Comparison of ENCODE assay signal across 10 cellular contexts in the genomic region with DNA sequence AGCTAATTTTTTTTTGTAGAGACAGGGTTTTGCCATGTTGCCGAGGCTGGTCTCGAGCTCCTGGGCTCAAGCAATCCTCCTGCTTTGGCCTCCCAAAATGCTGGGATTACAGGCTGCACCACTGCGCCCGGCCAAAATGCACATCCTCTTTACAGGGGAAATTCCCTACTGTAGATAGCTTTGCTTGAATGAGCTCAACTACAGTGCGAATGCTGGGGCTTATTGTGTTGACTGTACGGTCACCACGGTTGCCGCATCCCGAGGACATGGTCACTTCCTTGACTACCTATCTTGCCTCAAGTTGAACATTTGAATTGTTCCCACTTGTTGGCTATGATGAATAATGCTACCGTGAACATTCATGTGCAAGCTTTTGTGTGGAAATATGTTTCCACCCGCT. TPM values are rescaled to one million over a fixed set of nuclear protein-coding genes. Genes with fewer than 3 reads are reported as not detected.
"Had no signal": no experiment of that assay in that cellular context is flagged by ENCODE, and none has a peak within 500 bp of the region (broad histone marks: within the 10 kb centered on the region; RNA-seq: fewer than 3 reads in every experiment).

No MANE protein-coding gene starts in this region.

- H3K9me3 Mint-ChIP-seq: GM23338, H9 had no signal

- DNase-seq: H9, HCEC 1CT, IMR-90, KG1 had no signal

- H3K4me2 ChIP-seq: GM23338 had no signal

- H2AFZ ChIP-seq: GM23338 had no signal

- H3K4me3 Mint-ChIP-seq: GM23338, H9 had no signal

- H3K4me3 ChIP-seq: GM23338, K562 had no signal

- FAIRE-seq: H1, H54, HTR-8/SVneo, K562 had no signal

- H3K27ac Mint-ChIP-seq: GM23338 had no signal

- ATAC-seq: GM23338, K562 had no signal

RNA-seq across cellular contexts. Expression of gene SLC51B, which starts 10.5 kb away (rescaled TPM):
- total RNA-seq: GM23338, H1, H9, IMR-90, K562 had no signal
- polyA plus RNA-seq: GM23338, H1, IMR-90, K562 had no signal

RNA-seq across cellular contexts. Expression of gene RASL12, which starts 33.1 kb away (rescaled TPM):
- total RNA-seq: HT-29, K562 had no signal
- polyA plus RNA-seq: K562 had no signal

RNA-seq across cellular contexts. Expression of gene KBTBD13, which starts 41.8 kb away (rescaled TPM):
- total RNA-seq: GM23338, H1, H9, HT-29, IMR-90 had no signal
- polyA plus RNA-seq: GM23338, H1, IMR-90 had no signal
